ENCODE assay signal across 22 cellular contexts in genomic region chr2:48210189-48210588, GRCh38.
"Had no signal": no experiment of that assay in that cellular context is flagged by ENCODE, and none has a peak within 500 bp of the region (broad histone marks: within the 10 kb centered on the region; RNA-seq: fewer than 3 reads in every experiment).

No MANE protein-coding gene starts in this region.

- H3K4me3 ChIP-seq: colonic mucosa, gastroesophageal sphincter, heart left ventricle, hepatocyte, left lung, mucosa of descending colon, right lobe of liver, transverse colon, vagina had no signal

- H3K9ac ChIP-seq: parathyroid adenoma had no signal

- H3K9me3 ChIP-seq: colonic mucosa, gastroesophageal sphincter, heart left ventricle, left lung, mucosa of descending colon, neutrophil, right lobe of liver, transverse colon, vagina had no signal

- H3K27ac ChIP-seq: colonic mucosa, foreskin keratinocyte, gastroesophageal sphincter, heart left ventricle, hepatocyte, left lung, neutrophil, parathyroid adenoma, right lobe of liver, transverse colon, vagina had no signal

- H3K4me2 ChIP-seq: hepatocyte had no signal

- DNase-seq: colonic mucosa; effector CD8-positive, alpha-beta T cell; endodermal cell; foreskin keratinocyte; heart left ventricle; kidney; left cardiac atrium; left lung; mucosa of descending colon; naive B cell; right lobe of liver; small intestine; stimulated activated CD4-positive, alpha-beta T cell treated with anti-CD3 and anti-CD28 coated beads, Interleukin-15, amount 100 ng/mL, for 24 hours; stimulated activated CD4-positive, alpha-beta T cell treated with anti-CD3 and anti-CD28 coated beads, Interleukin-2, amount 100 ng/mL, for 48 hours; stimulated activated naive B cell treated with anti-CD40 and anti-IgM and Interleukin-4, amounts not matched to agents 10 μg/mL and 1 μg/mL and 100 μg/mL, for 72 hours; transverse colon had no signal

- FAIRE-seq: kidney, small intestine had no signal

- H3K36me3 ChIP-seq: colonic mucosa, gastroesophageal sphincter, heart left ventricle, left lung, neutrophil, right lobe of liver, transverse colon, vagina had no signal

- H3K27me3 ChIP-seq: colonic mucosa, foreskin keratinocyte, gastroesophageal sphincter, heart left ventricle, hepatocyte, left lung, neutrophil, right lobe of liver, transverse colon, vagina had no signal

- H3K4me1 ChIP-seq: colonic mucosa, parathyroid adenoma, right lobe of liver, transverse colon, vagina had no signal

- H2AFZ ChIP-seq: hepatocyte, parathyroid adenoma had no signal

- H3K79me2 ChIP-seq: hepatocyte, parathyroid adenoma had no signal

- ATAC-seq: gastroesophageal sphincter; left lung; mucosa of descending colon; natural killer cell treated with Interleukin-12 subunit alpha and Interleukin-12 subunit beta and Interleukin-15 and Interleukin-18, amount 100 ng/mL, for 72 hours; right lobe of liver; stimulated activated naive B cell treated with anti-CD40 and anti-IgM and Interleukin-4, amounts not matched to agents 10 μg/mL and 1 μg/mL and 100 μg/mL, for 72 hours had no signal
